In genomic region chr2:69643602-69644505, GRCh38 we compare ENCODE assay signal across 1 cellular context.
TF ChIP-seq lines count a peak whose summit lies in the region.

Gene AAK1, minus strand, starts transcription at chr2:69643739. Its CDS starts 699 bp downstream, at chr2:69643040.

TF ChIP-seq in HepG2, 621 proteins besides CTCF, POLR2A, EP300 and RAD21 (continued from another document and continues in another):
- TF ChIP-seq ZNF318 (CRISPR knock-in tag; IDR thresholded peaks at IDR 0.05) (no peak), MBNL3 (CRISPR knock-in tag; conservative IDR thresholded peaks at IDR 0.05) (no peak), ZNF713 (CRISPR knock-in tag; IDR thresholded peaks at IDR 0.05) (0 out of 2 replicates have a peak, but pooled peaks have one; percentile 64), ZNF660 (CRISPR knock-in tag; IDR thresholded peaks at IDR 0.05; ENCODE audit: borderline replicate concordance, low read depth) (no peak), ELK4 (CRISPR knock-in tag; IDR thresholded peaks at IDR 0.05; ENCODE audit: borderline replicate concordance) (no peak), PTBP1 (IDR thresholded peaks at IDR 0.05; ENCODE audit: low read depth, low read length, poor library complexity, severe bottlenecking) (no peak), ELF1 (CRISPR knock-in tag; IDR thresholded peaks at IDR 0.05) (peak; percentile 96), ZNF160 (CRISPR knock-in tag; IDR thresholded peaks at IDR 0.05) (peak; percentile 55; the same call in 1 of the 2 replicates), STAG1 (CRISPR knock-in tag; IDR thresholded peaks at IDR 0.05) (no peak), ATF1 (CRISPR knock-in tag; IDR thresholded peaks at IDR 0.05) (no peak), ZNF337 (CRISPR knock-in tag; IDR thresholded peaks at IDR 0.05; ENCODE audit: borderline replicate concordance, low read depth) (no peak; the same call in 1 of the 2 replicates), FOXP4 (CRISPR knock-in tag; IDR thresholded peaks at IDR 0.05) (peak; percentile 8; the same call in 1 of the 2 replicates), LRRFIP1 (CRISPR knock-in tag; conservative IDR thresholded peaks at IDR 0.05) (no peak), PCBP1 (IDR thresholded peaks at IDR 0.05; ENCODE audit: borderline replicate concordance, low read depth, low read length) (peak; percentile 92), SRY (CRISPR knock-in tag; IDR thresholded peaks at IDR 0.05) (no peak), FOXK1 (CRISPR knock-in tag; IDR thresholded peaks at IDR 0.05; ENCODE audit: borderline replicate concordance, low read depth) (peak; percentile 37; the same call in 1 of the 2 replicates), ZNF691 (CRISPR knock-in tag; IDR thresholded peaks at IDR 0.05; ENCODE audit: borderline replicate concordance, low read depth) (peak; percentile 86), PLRG1 (conservative IDR thresholded peaks at IDR 0.05) (no peak), EZH2 (conservative IDR thresholded peaks at IDR 0.05; ENCODE audit: low read depth, low read length) (no peak), SYNCRIP (IDR thresholded peaks at IDR 0.05; ENCODE audit: insufficient read depth, low read depth, low read length) (no peak), ZNF883 (CRISPR knock-in tag; IDR thresholded peaks at IDR 0.05; ENCODE audit: not compliant biosample characterization) (peak; percentile 28), ZNF530 (CRISPR knock-in tag; IDR thresholded peaks at IDR 0.05; ENCODE audit: low read depth) (no peak), HIC2 (CRISPR knock-in tag; IDR thresholded peaks at IDR 0.05; ENCODE audit: low read depth) (no peak), ZNF614 (CRISPR knock-in tag; IDR thresholded peaks at IDR 0.05; ENCODE audit: borderline replicate concordance) (peak; percentile 39; the same call in 1 of the 2 replicates), HIVEP1 (CRISPR knock-in tag; IDR thresholded peaks at IDR 0.05) (peak; percentile 72), SALL2 (CRISPR knock-in tag; IDR thresholded peaks at IDR 0.05) (peak; percentile 50), REXO4 (CRISPR knock-in tag; IDR thresholded peaks at IDR 0.05; ENCODE audit: borderline replicate concordance) (no peak), MAFF (IDR thresholded peaks at IDR 0.05; ENCODE audit: low read depth, low read length) (no peak), ZXDC (CRISPR knock-in tag; IDR thresholded peaks at IDR 0.05) (peak; percentile 92; the same call in 1 of the 2 replicates), ZNF281 (CRISPR knock-in tag; IDR thresholded peaks at IDR 0.05; ENCODE audit: borderline replicate concordance) (peak; percentile 90), ZBTB38 (CRISPR knock-in tag; IDR thresholded peaks at IDR 0.05) (peak; percentile 53; the same call in 1 of the 2 replicates), SOX13 (IDR thresholded peaks at IDR 0.05) (no peak), SOX13 (CRISPR knock-in tag; conservative IDR thresholded peaks at IDR 0.05 in 1 of 2, IDR thresholded peaks at IDR 0.05 in 1 of 2) (no peak; a peak in 1 of 4 replicates)
